ENCODE assay signal across 1 cellular context in genomic region chr1:20947409-20947808, GRCh38.
TF ChIP-seq lines count a peak whose summit lies in the region.

No MANE protein-coding gene starts in this region.

TF ChIP-seq in WTC11, 78 proteins besides CTCF, POLR2A, EP300 and RAD21 (continued from another document):
- TF ChIP-seq ZNF512 (CRISPR knock-in tag; IDR thresholded peaks at IDR 0.05; ENCODE audit: borderline replicate concordance) = no peak
- no peak for TF ChIP-seq TCF7 (CRISPR knock-in tag; IDR thresholded peaks at IDR 0.05; ENCODE audit: low read depth)
TF ChIP-seq in WTC11: peak in this region for 0.
